1 cellular context compared by ENCODE assay signal in the genomic region with DNA sequence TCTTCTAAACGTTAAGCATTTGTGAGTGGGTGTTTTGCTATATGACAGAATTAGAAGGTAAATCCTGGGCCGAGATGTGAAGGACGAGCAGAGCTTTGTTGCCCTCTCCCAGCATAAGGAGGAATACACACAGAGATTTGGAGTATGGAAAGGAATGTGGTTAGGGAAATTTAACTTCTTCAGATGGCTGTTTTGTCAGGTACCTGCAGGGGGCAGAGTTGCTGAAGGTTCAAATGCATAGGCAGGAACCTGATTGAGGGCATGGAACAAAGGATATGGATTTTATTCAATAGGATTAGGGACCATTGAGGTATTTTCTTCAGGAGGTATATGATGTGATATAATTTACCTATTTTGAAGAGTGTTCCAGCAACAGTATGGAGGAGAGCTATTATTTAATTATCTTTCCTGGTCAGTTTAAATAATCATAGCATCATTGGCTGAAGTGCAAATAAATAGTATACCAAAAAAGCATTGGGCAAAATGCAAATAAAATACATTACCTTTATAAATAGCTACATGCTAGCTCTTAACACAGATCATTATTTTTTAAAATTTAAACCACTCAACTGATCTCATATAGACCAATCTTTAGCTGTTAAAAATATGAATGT.
TF ChIP-seq lines count a peak whose summit lies in the region.

No MANE protein-coding gene starts in this region.

TF ChIP-seq in IMR-90, 13 proteins besides CTCF, POLR2A, EP300 and RAD21 (continued from another document):
- TF ChIP-seq, protein P1, sequence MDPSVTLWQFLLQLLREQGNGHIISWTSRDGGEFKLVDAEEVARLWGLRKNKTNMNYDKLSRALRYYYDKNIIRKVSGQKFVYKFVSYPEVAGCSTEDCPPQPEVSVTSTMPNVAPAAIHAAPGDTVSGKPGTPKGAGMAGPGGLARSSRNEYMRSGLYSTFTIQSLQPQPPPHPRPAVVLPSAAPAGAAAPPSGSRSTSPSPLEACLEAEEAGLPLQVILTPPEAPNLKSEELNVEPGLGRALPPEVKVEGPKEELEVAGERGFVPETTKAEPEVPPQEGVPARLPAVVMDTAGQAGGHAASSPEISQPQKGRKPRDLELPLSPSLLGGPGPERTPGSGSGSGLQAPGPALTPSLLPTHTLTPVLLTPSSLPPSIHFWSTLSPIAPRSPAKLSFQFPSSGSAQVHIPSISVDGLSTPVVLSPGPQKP (IDR thresholded peaks at IDR 0.05; ENCODE audit: borderline replicate concordance, low read depth, low read length) = no peak
- TF ChIP-seq MAFK (IDR thresholded peaks at IDR 0.05; ENCODE audit: low read depth, low read length) (no peak), MXI1 (IDR thresholded peaks at IDR 0.05; ENCODE audit: borderline replicate concordance, low read depth, low read length) (no peak), SMC3 (IDR thresholded peaks at IDR 0.05; ENCODE audit: low read depth, low read length) (no peak), FOS (IDR thresholded peaks at IDR 0.05; ENCODE audit: low read depth, low read length) (no peak), CEBPB (IDR thresholded peaks at IDR 0.05; ENCODE audit: low read depth, low read length) (no peak), CHD1 (IDR thresholded peaks at IDR 0.05; ENCODE audit: low read depth, low read length) (no peak), RFX5 (IDR thresholded peaks at IDR 0.05; ENCODE audit: low read depth, low read length) (no peak), BHLHE40 (IDR thresholded peaks at IDR 0.05; ENCODE audit: low read depth, low read length) (no peak), MAZ (IDR thresholded peaks at IDR 0.05; ENCODE audit: borderline replicate concordance, low read depth, low read length) (no peak), RCOR1 (IDR thresholded peaks at IDR 0.05; ENCODE audit: insufficient replicate concordance, low read length) (no peak)
TF ChIP-seq in IMR-90: peak in this region for 0.
